9 cellular contexts compared by ENCODE assay signal in the genomic region with DNA sequence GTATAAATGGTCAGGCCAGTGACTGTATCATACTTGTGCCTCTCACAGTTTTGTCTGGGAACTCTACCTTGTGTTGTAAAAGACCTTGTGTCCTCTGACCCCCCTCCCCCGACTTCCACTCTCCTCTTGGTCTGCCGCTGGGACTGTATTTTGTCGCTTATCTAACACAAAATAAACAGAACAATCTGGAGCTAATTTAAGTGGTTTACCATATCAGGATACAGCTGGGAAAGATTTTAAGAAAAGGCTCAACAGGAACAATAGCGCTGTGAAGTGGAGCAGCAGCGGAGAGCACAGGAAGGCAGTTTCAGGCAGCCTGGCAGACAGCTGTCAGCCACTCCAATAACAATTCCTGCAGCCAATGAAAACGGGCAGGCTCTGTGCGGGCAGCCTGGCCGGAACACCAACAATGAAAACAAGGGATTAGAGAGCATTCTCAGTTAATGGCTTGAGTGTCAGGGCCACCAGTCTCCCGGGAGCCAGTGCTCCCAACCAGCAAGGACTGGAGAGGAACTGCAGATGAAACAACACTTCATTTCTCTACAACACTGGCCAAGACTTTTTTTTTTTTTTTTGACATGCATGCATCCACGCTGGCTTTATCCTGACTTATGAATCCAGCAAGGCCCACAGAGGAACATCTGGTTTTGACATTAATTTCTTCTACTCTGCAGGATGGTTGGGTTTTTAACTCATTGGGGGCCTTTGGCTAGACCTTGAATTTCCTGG.
DNase-seq lines count a peak whose midpoint lies in the region; ATAC-seq and TF ChIP-seq lines count a peak whose summit lies in the region.
"Had no signal": no experiment of that assay in that cellular context is flagged by ENCODE, and none has a peak within 500 bp of the region (broad histone marks: within the 10 kb centered on the region; RNA-seq: fewer than 3 reads in every experiment).

No MANE protein-coding gene starts in this region.

- H3K27ac ChIP-seq in brain microvascular endothelial cell (peak overlapping the region; percentile 84), layer of hippocampus (ENCODE audit: low read depth, low read length) (peak overlapping the region; percentile 22), thyroid gland (peak overlapping the region; percentile 37 to 77 (median 76))

- no peak for TF ChIP-seq CTCF in brain microvascular endothelial cell (IDR thresholded peaks at IDR 0.05; ENCODE audit: low read depth, low read length, missing control alignments)
- TF ChIP-seq CTCF in thyroid gland (IDR thresholded peaks at IDR 0.05): peak in 3 of 6 experiments; percentile 14 to 38 (median 21)

- no peaks in the 10 kb centered on the region for H3K27me3 ChIP-seq in brain microvascular endothelial cell (replicated peaks)
- no peaks in the 10 kb centered on the region for H3K27me3 ChIP-seq in layer of hippocampus (ENCODE audit: control insufficient read depth, insufficient read depth, low read length)
- H3K27me3 ChIP-seq in thyroid gland: no peaks in the 10 kb centered on the region

- H3K36me3 ChIP-seq in brain microvascular endothelial cell (replicated peaks) (no peaks in the 10 kb centered on the region), thyroid gland (no peaks in the 10 kb centered on the region)

- peak overlapping the region; percentile 20 for H3K4me3 ChIP-seq in brain microvascular endothelial cell (ENCODE audit: low read depth, low read length)
- no peak overlapping the region for H3K4me3 ChIP-seq in thyroid gland (replicated peaks in 1 of 3)

- H3K4me1 ChIP-seq in thyroid gland: peaks cover 11 to 20% of the 10 kb centered on the region in 2 donors

- in situ Hi-C loops in Caki2 (cut with HindIII; ENCODE audit: low pct_unique_long_range_greater_than_20kb, low sequenced_read_pairs): no loop called here
- in situ Hi-C loops in brain microvascular endothelial cell (cut with HindIII; ENCODE audit: low pct_ligation_motif_present, low sequenced_read_pairs): no loop called here

- intact Hi-C loops in thyroid gland (cut with DNase I): no loop called here

- H3K9me3 ChIP-seq in thyroid gland: no peaks in the 10 kb centered on the region

- ATAC-seq in HG02642 (IDR thresholded peaks at IDR 0.05; ENCODE audit: poor library complexity, unreplicated experiment) (no peak), GM18498 (IDR thresholded peaks at IDR 0.05; ENCODE audit: unreplicated experiment) (no peak)

- peak in 1 of 2 donors; percentile 51 for TF ChIP-seq POLR2A in thyroid gland (IDR thresholded peaks at IDR 0.05)

- DNase-seq in Caki2 (ENCODE audit: low read depth) (peak; percentile 31), NCI-H2029 (lab: John Stamatoyannopoulos, UW) (peak; percentile 95), brain microvascular endothelial cell (peak; percentile 55), thyroid gland (peak; percentile 88 to 90)
- no peak for DNase-seq in activated T-cell treated with anti-CD3 and anti-CD28 coated beads, Interleukin-2, amount 50 U/mL, for 48 hours
- DNase-seq: activated naive CD8-positive, alpha-beta T cell treated with anti-CD3 and anti-CD28 coated beads, Interleukin-2, amount 10 ng/mL, durations not matched to agents 7 days and 5 days had no signal

- 3 to 6% methylated on average over 10 of the region's 10 CpGs for whole genome bisulfite sequencing in thyroid gland, 2 donors

Comparison
In these comparisons a context has a peak if more than half of its experiments do, and no peak if none do; other contexts are left out.
1. DNase-seq: peak in Caki2 (single experiment), NCI-H2029 (single experiment), brain microvascular endothelial cell (single experiment) and thyroid gland (2 of 2); none in activated T-cell treated with anti-CD3 and anti-CD28 coated beads, Interleukin-2, amount 50 U/mL, for 48 hours (0 of 2).
2. H3K27ac ChIP-seq: peak in every context shown above with its lines; median percentile 84 in brain microvascular endothelial cell; 76 in thyroid gland; 22 in layer of hippocampus.